8 cellular contexts compared by ENCODE assay signal in the genomic region with DNA sequence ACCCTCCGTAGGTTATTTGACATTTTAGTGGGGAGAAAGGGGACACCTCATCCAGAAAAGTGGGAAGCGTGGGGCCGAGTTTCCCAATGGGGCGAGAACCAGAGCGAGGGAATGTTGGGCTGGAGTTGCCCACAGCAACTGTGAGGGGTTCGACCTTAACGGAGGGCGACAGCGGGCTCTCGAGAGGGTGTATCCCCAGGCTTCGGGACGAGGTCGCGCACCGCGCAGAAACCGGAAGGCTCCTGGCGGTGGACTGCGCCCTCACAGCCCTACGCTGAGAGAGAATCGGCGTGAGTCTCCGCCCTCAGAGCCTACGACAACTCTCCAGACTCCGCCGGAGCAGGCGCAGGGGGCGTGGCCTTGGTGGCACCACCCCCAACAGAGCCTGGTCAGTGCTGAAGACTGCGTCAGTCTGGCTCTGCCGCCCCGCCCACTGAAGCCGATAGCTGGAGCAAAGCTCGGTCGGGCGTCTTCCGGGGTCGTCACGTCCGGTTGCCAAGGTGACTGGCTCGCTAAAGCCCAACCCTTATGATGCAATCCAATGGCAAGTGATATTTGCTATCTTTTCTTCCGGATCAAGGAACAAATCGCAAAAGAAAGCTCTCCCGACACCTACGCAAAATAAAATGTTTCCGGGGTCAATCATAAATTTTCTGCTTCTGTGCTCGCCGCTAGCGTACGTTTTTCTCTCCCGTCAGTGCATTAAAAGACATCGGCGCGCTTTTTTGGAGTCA. TPM values are rescaled to one million over a fixed set of nuclear protein-coding genes. Genes with fewer than 3 reads are reported as not detected.
DNase-seq lines count a peak whose midpoint lies in the region; ATAC-seq and TF ChIP-seq lines count a peak whose summit lies in the region.

A gene with protein sequence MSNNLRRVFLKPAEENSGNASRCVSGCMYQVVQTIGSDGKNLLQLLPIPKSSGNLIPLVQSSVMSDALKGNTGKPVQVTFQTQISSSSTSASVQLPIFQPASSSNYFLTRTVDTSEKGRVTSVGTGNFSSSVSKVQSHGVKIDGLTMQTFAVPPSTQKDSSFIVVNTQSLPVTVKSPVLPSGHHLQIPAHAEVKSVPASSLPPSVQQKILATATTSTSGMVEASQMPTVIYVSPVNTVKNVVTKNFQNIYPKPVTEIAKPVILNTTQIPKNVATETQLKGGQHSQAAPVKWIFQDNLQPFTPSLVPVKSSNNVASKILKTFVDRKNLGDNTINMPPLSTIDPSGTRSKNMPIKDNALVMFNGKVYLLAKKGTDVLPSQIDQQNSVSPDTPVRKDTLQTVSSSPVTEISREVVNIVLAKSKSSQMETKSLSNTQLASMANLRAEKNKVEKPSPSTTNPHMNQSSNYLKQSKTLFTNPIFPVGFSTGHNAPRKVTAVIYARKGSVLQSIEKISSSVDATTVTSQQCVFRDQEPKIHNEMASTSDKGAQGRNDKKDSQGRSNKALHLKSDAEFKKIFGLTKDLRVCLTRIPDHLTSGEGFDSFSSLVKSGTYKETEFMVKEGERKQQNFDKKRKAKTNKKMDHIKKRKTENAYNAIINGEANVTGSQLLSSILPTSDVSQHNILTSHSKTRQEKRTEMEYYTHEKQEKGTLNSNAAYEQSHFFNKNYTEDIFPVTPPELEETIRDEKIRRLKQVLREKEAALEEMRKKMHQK (minus strand): TSS at position 257 of the 734 bp plus-strand sequence. CDS start 234 bp downstream, at position 23.

- H3K27ac ChIP-seq in trophoblast cell (ENCODE audit: low read depth, low read length) (peak within 1 kb of the TSS; percentile 89), transverse colon (peak within 1 kb of the TSS; percentile 92 to 95 (median 93))

- TF ChIP-seq POLR2A in transverse colon (IDR thresholded peaks at IDR 0.05), result peak; percentile 97

- H3K4me1 ChIP-seq in adipocyte (ENCODE audit: control insufficient read depth, insufficient read depth, low read length) (peaks cover 24% of the 10 kb centered on the region), trophoblast cell (ENCODE audit: control insufficient read depth in 1 of 2, insufficient read depth in 2 of 2, low read length in 2 of 2) (no peaks in the 10 kb centered on the region), transverse colon (peaks cover 0 to 17% (median 3%) of the 10 kb centered on the region in 4 donors)

- H4K91ac ChIP-seq in trophoblast cell (ENCODE audit: low read depth, low read length), result peak within 1 kb of the TSS; percentile 70

- peak within 1 kb of the TSS; percentile 81 for H4K12ac ChIP-seq in trophoblast cell (ENCODE audit: low read depth, low read length)

- H2BK12ac ChIP-seq in trophoblast cell (ENCODE audit: low read length), result no peak within 1 kb of the TSS

- H3K36me3 ChIP-seq in adipocyte (ENCODE audit: control insufficient read depth, insufficient read depth, low read length, severe bottlenecking) (peaks cover 5% of the 10 kb centered on the region), trophoblast cell (ENCODE audit: control insufficient read depth in 1 of 2, insufficient read depth in 2 of 2, low read length in 2 of 2) (no peaks in the 10 kb centered on the region), transverse colon (peaks cover 0 to 4% (median 1%) of the 10 kb centered on the region in 4 donors)

- peak within 1 kb of the TSS; percentile 35 for H3K18ac ChIP-seq in trophoblast cell (ENCODE audit: low read length)

- H3K14ac ChIP-seq in trophoblast cell (ENCODE audit: low read length), result peak within 1 kb of the TSS; percentile 29

- H2BK5ac ChIP-seq in trophoblast cell (ENCODE audit: low read depth, low read length, poor library complexity), result peak within 1 kb of the TSS; percentile 59

- ATAC-seq in HG02678 (IDR thresholded peaks at IDR 0.05; ENCODE audit: unreplicated experiment), result peak; percentile 96

- no peak for TF ChIP-seq EP300 in transverse colon (IDR thresholded peaks at IDR 0.05; ENCODE audit: low read depth)

- H4K8ac ChIP-seq in trophoblast cell (ENCODE audit: low read depth, low read length), result peak within 1 kb of the TSS; percentile 84

- intact Hi-C loops in cardiac septum (cut with DNase I) (loop anchor here (5.0 kb wide), 1 partner anchor 178 kb away; a partner anchor contains a TSS), transverse colon (cut with DNase I; ENCODE audit: low total_unique reads) (no loop called here)

- peak within 1 kb of the TSS; percentile 98 for H3K9ac ChIP-seq in adipocyte (ENCODE audit: low read length)
- H3K9ac ChIP-seq in trophoblast cell (ENCODE audit: low read length), result peak within 1 kb of the TSS; percentile 50

- H3K23ac ChIP-seq in trophoblast cell (ENCODE audit: low read length), result no peak within 1 kb of the TSS

- peak within 1 kb of the TSS; percentile 13 for H3K4ac ChIP-seq in trophoblast cell (ENCODE audit: low read depth, low read length)

- H3K4me3 ChIP-seq in adipocyte (ENCODE audit: low read length) (peak within 1 kb of the TSS; percentile 98), trophoblast cell (ENCODE audit: low read depth, low read length) (peak within 1 kb of the TSS; percentile 72), transverse colon (peak within 1 kb of the TSS; percentile 32 to 65 (median 60))

- peak; percentile 89 for DNase-seq in NCI-H1417 treated with DMSO at 0.1 percent for 48 hours (lab: John Stamatoyannopoulos, UW)
- peak; percentile 100 for DNase-seq in T follicular helper cell (ENCODE audit: low read depth)
- peak; percentile 100 for DNase-seq in adipocyte (ENCODE audit: low read depth)
- DNase-seq in cardiac septum (ENCODE audit: low spot score), result peak; percentile 100
- peak; percentile 100 for DNase-seq in trophoblast cell
- peak; percentile 100 for DNase-seq in transverse colon

- H3K27me3 ChIP-seq in adipocyte (replicated peaks; ENCODE audit: control insufficient read depth, insufficient read depth, low read length), result no peaks in the 10 kb centered on the region
- no peaks in the 10 kb centered on the region for H3K27me3 ChIP-seq in trophoblast cell (ENCODE audit: insufficient read depth, low read length)
- H3K27me3 ChIP-seq in transverse colon, result peaks cover 24% of the 10 kb centered on the region

- peaks cover 8% of the 10 kb centered on the region for H3K79me1 ChIP-seq in trophoblast cell (ENCODE audit: low read length)

- peak within 1 kb of the TSS; percentile 62 for H3K4me2 ChIP-seq in trophoblast cell (ENCODE audit: low read length)

- peak within 1 kb of the TSS; percentile 5 for H2BK120ac ChIP-seq in trophoblast cell (ENCODE audit: insufficient read depth, low read length, poor library complexity)

- no peak within 1 kb of the TSS for H2AK5ac ChIP-seq in trophoblast cell (ENCODE audit: low read length)

- H3K9me3 ChIP-seq in adipocyte (ENCODE audit: control insufficient read depth, low read length) (peaks cover 8% of the 10 kb centered on the region), trophoblast cell (ENCODE audit: insufficient read depth, low read depth, low read length) (peaks cover 4% of the 10 kb centered on the region), transverse colon (peaks cover 19 to 23% of the 10 kb centered on the region in 2 donors)

- H3K79me2 ChIP-seq in trophoblast cell (ENCODE audit: control insufficient read depth, insufficient read depth, low read length, poor library complexity), result no peaks in the 10 kb centered on the region

- TF ChIP-seq CTCF in GM12872 (IDR thresholded peaks at IDR 0.05; ENCODE audit: insufficient read depth, low read depth, low read length), result peak; percentile 56
- peak; percentile 39 to 91 (median 47) for TF ChIP-seq CTCF in transverse colon (IDR thresholded peaks at IDR 0.05)

- no CpG with 5 or more reads among the region's 53 CpGs for WGBS in trophoblast cell (ENCODE audit: extremely low coverage, insufficient coverage, insufficient read length)
- WGBS in transverse colon (ENCODE audit: low coverage in 1 of 2), 2 donors, result 6 to 7% methylated on average over 10 to 53 of the region's 53 CpGs

- H2AFZ ChIP-seq in trophoblast cell (ENCODE audit: insufficient read depth, low read length, poor library complexity), result peak within 1 kb of the TSS; percentile 59

- in situ Hi-C loops in transverse colon (cut with MboI; ENCODE audit: low pct_ligation_motif_present in 1 of 4, low pct_unique_long_range_greater_than_20kb in 1 of 4, low sequenced_read_pairs in 3 of 4), result no loop called here

RNA-seq across cellular contexts. Expression of the gene that starts here (rescaled TPM):
- 16.5 TPM for total RNA-seq in cardiac septum
- polyA plus RNA-seq in trophoblast cell (2013), result 22.1 and 22.6 TPM in 2 replicates
- total RNA-seq in transverse colon, result 10 to 100 TPM in 1 of 4 donors, 1 to 10 TPM in 2, under 1 TPM in 1; 0.20 to 10.1 (median 7.6) TPM

Comparison
In these comparisons a context has a peak if more than half of its experiments do, and no peak if none do; other contexts are left out.
1. Peak in every context shown above with its lines: DNase-seq, ATAC-seq, H3K4me3 ChIP-seq and H3K27ac ChIP-seq.